21 cellular contexts compared by ENCODE assay signal in the genomic region with DNA sequence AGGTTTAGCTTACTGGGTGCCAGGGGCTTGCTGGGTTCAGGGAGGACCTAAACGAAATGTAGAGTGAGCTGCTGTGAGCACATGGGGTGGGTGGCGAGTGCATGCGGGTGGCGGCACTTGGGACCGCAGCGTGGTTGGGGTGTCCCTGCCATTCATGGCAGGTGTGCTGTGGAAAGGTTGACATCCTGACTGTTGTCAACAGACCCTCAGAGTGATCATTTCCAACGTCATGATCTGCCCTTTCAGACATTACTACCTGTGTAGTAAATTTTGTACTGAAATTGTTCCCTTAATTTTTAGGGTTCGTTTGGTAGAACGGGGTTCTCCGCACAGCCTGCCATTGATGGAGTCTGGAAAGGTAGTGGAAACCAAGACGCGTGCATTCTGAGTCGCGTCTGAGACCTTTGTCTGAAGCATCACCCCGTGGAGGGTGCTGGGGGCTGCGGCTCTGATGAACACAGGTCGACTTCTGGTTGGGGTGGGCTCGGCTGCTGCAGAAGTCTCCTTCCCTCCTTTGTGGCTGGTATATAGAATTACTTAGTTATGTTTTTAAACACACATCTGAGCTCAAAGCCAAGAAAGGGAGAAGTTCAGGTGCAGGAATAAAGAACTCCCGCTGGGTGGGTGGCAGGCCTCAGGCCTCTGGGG. TPM values are rescaled to one million over a fixed set of nuclear protein-coding genes. Genes with fewer than 3 reads are reported as not detected.
DNase-seq lines count a peak whose midpoint lies in the region; ATAC-seq, FAIRE-seq and TF ChIP-seq lines count a peak whose summit lies in the region.
"Had no signal": no experiment of that assay in that cellular context is flagged by ENCODE, and none has a peak within 500 bp of the region (broad histone marks: within the 10 kb centered on the region; RNA-seq: fewer than 3 reads in every experiment).

No MANE protein-coding gene starts in this region.

- no peak for TF ChIP-seq POLR2A in GM12891 (IDR thresholded peaks at IDR 0.05; ENCODE audit: low read depth, low read length)

- peaks cover 34% of the 10 kb centered on the region for H3K4me1 Mint-ChIP-seq in activated CD4-positive, alpha-beta memory T cell treated with anti-CD3 and anti-CD28 coated beads, Interleukin-2, amount 10 ng/mL, durations not matched to agents 7 days and 5 days
- H3K4me1 Mint-ChIP-seq in activated CD4-positive, alpha-beta memory T cell treated with anti-CD3 and anti-CD28 coated beads for 36 hours (ENCODE audit: low read depth), result peaks cover 35% of the 10 kb centered on the region
- H3K4me1 Mint-ChIP-seq in activated naive CD8-positive, alpha-beta T cell treated with anti-CD3 and anti-CD28 coated beads, Interleukin-2, amount 10 ng/mL, durations not matched to agents 7 days and 5 days, result peaks cover 42% of the 10 kb centered on the region
- H3K4me1 Mint-ChIP-seq in stimulated activated memory B cell treated with anti-CD40 and anti-IgM and Interleukin-4, amounts not matched to agents 10 μg/mL and 1 μg/mL and 100 μg/mL, for 72 hours, result peaks cover 22% of the 10 kb centered on the region
- peaks cover 22 to 54% of the 10 kb centered on the region in 2 donors for H3K4me1 Mint-ChIP-seq in natural killer cell

- no peaks in the 10 kb centered on the region for H3K27me3 ChIP-seq in HAP-1 (ENCODE audit: low read depth)
- H3K27me3 ChIP-seq: BE2C, brain microvascular endothelial cell, MG63, upper lobe of right lung had no signal

- POLR2A ChIA-PET in activated CD4-positive, alpha-beta memory T cell treated with anti-CD3 and anti-CD28 coated beads, Interleukin-2, amount 10 ng/mL, durations not matched to agents 7 days and 5 days (lab: Charles Lee), result interaction anchor here (1.2 to 4.5 kb wide), 4 partner anchors 10 to 103 kb away, joined by 3 to 52 read pairs (median 20); a partner anchor contains a TSS
- POLR2A ChIA-PET in activated CD4-positive, alpha-beta memory T cell treated with anti-CD3 and anti-CD28 coated beads for 36 hours (lab: Charles Lee), result no interaction called here
- POLR2A ChIA-PET in activated naive CD8-positive, alpha-beta T cell treated with anti-CD3 and anti-CD28 coated beads, Interleukin-2, amount 10 ng/mL, durations not matched to agents 7 days and 5 days (lab: Charles Lee), result interaction anchor here (1.1 to 4.1 kb wide), 5 partner anchors 10 to 137 kb away, joined by 3 to 80 read pairs (median 12); a partner anchor contains a TSS

- CTCF ChIA-PET in activated CD4-positive, alpha-beta memory T cell treated with anti-CD3 and anti-CD28 coated beads, Interleukin-2, amount 10 ng/mL, durations not matched to agents 7 days and 5 days (lab: Charles Lee), result no interaction called here
- CTCF ChIA-PET in activated CD4-positive, alpha-beta memory T cell treated with anti-CD3 and anti-CD28 coated beads for 36 hours (lab: Charles Lee), result no interaction called here

- H3K9me3 ChIP-seq in HAP-1, result no peaks in the 10 kb centered on the region
- H3K9me3 ChIP-seq: BE2C, MG63, upper lobe of right lung had no signal

- no peak for DNase-seq in activated CD4-positive, alpha-beta memory T cell treated with anti-CD3 and anti-CD28 coated beads, Interleukin-2, amount 10 ng/mL, durations not matched to agents 7 days and 5 days
- no peak for DNase-seq in activated CD4-positive, alpha-beta memory T cell treated with anti-CD3 and anti-CD28 coated beads for 36 hours
- DNase-seq in GM12891 (ENCODE audit: insufficient read length, low spot score) (no peak), HAP-1 (ENCODE audit: low spot score in 2 of 2) (no peak), natural killer cell (no peak), dedifferentiated amniotic fluid mesenchymal stem cell (ENCODE audit: extremely low spot score) (no peak)
- DNase-seq in activated naive CD8-positive, alpha-beta T cell treated with anti-CD3 and anti-CD28 coated beads, Interleukin-2, amount 10 ng/mL, durations not matched to agents 7 days and 5 days, result peak; percentile 55
- DNase-seq: BE2C; brain microvascular endothelial cell; DMS 273 treated with DMSO at 0.1 percent for 48 hours; MG63; NCI-H1417; NCI-H2081 treated with DMSO at 0.1 percent for 48 hours; PC-3; SHP77; stimulated activated CD4-positive, alpha-beta T cell treated with anti-CD3 and anti-CD28 coated beads, Interleukin-4, amount 100 ng/mL, for 1 hour; upper lobe of right lung had no signal

- peaks cover 22% of the 10 kb centered on the region; the same call in 1 of the 2 replicates for H3K36me3 ChIP-seq in HAP-1 (replicated peaks)

- no peaks in the 10 kb centered on the region for H3K27me3 Mint-ChIP-seq in activated CD4-positive, alpha-beta memory T cell treated with anti-CD3 and anti-CD28 coated beads, Interleukin-2, amount 10 ng/mL, durations not matched to agents 7 days and 5 days
- no peaks in the 10 kb centered on the region for H3K27me3 Mint-ChIP-seq in activated CD4-positive, alpha-beta memory T cell treated with anti-CD3 and anti-CD28 coated beads for 36 hours
- no peaks in the 10 kb centered on the region for H3K27me3 Mint-ChIP-seq in activated naive CD8-positive, alpha-beta T cell treated with anti-CD3 and anti-CD28 coated beads, Interleukin-2, amount 10 ng/mL, durations not matched to agents 7 days and 5 days
- no peaks in the 10 kb centered on the region for H3K27me3 Mint-ChIP-seq in stimulated activated memory B cell treated with anti-CD40 and anti-IgM and Interleukin-4, amounts not matched to agents 10 μg/mL and 1 μg/mL and 100 μg/mL, for 72 hours
- no peaks in the 10 kb centered on the region for H3K27me3 Mint-ChIP-seq in natural killer cell (ENCODE audit: low read depth in 2 of 2)

- no peak overlapping the region for H3K4me3 ChIP-seq in HAP-1
- H3K4me3 ChIP-seq: MG63, upper lobe of right lung had no signal

- peak overlapping the region; percentile 22 for H3K27ac Mint-ChIP-seq in activated CD4-positive, alpha-beta memory T cell treated with anti-CD3 and anti-CD28 coated beads, Interleukin-2, amount 10 ng/mL, durations not matched to agents 7 days and 5 days
- no peak overlapping the region for H3K27ac Mint-ChIP-seq in activated CD4-positive, alpha-beta memory T cell treated with anti-CD3 and anti-CD28 coated beads for 36 hours
- peak overlapping the region; percentile 98 for H3K27ac Mint-ChIP-seq in activated naive CD8-positive, alpha-beta T cell treated with anti-CD3 and anti-CD28 coated beads, Interleukin-2, amount 10 ng/mL, durations not matched to agents 7 days and 5 days
- H3K27ac Mint-ChIP-seq in stimulated activated memory B cell treated with anti-CD40 and anti-IgM and Interleukin-4, amounts not matched to agents 10 μg/mL and 1 μg/mL and 100 μg/mL, for 72 hours, result peak overlapping the region; percentile 83
- peak overlapping the region in 1 of 2 donors; percentile 96 for H3K27ac Mint-ChIP-seq in natural killer cell

- no peaks in the 10 kb centered on the region for H3K9me3 Mint-ChIP-seq in activated CD4-positive, alpha-beta memory T cell treated with anti-CD3 and anti-CD28 coated beads, Interleukin-2, amount 10 ng/mL, durations not matched to agents 7 days and 5 days
- H3K9me3 Mint-ChIP-seq in activated CD4-positive, alpha-beta memory T cell treated with anti-CD3 and anti-CD28 coated beads for 36 hours, result no peaks in the 10 kb centered on the region
- H3K9me3 Mint-ChIP-seq in activated naive CD8-positive, alpha-beta T cell treated with anti-CD3 and anti-CD28 coated beads, Interleukin-2, amount 10 ng/mL, durations not matched to agents 7 days and 5 days, result no peaks in the 10 kb centered on the region
- H3K9me3 Mint-ChIP-seq in stimulated activated memory B cell treated with anti-CD40 and anti-IgM and Interleukin-4, amounts not matched to agents 10 μg/mL and 1 μg/mL and 100 μg/mL, for 72 hours, result no peaks in the 10 kb centered on the region
- H3K9me3 Mint-ChIP-seq in natural killer cell, result no peaks in the 10 kb centered on the region

- H3K4me3 Mint-ChIP-seq in activated CD4-positive, alpha-beta memory T cell treated with anti-CD3 and anti-CD28 coated beads, Interleukin-2, amount 10 ng/mL, durations not matched to agents 7 days and 5 days, result no peak overlapping the region
- no peak overlapping the region for H3K4me3 Mint-ChIP-seq in activated CD4-positive, alpha-beta memory T cell treated with anti-CD3 and anti-CD28 coated beads for 36 hours
- H3K4me3 Mint-ChIP-seq in activated naive CD8-positive, alpha-beta T cell treated with anti-CD3 and anti-CD28 coated beads, Interleukin-2, amount 10 ng/mL, durations not matched to agents 7 days and 5 days, result peak overlapping the region; percentile 82
- H3K4me3 Mint-ChIP-seq in stimulated activated memory B cell treated with anti-CD40 and anti-IgM and Interleukin-4, amounts not matched to agents 10 μg/mL and 1 μg/mL and 100 μg/mL, for 72 hours, result no peak overlapping the region
- H3K4me3 Mint-ChIP-seq in natural killer cell, result no peak overlapping the region

- peak; percentile 47 for FAIRE-seq in GM12891 (lab: Jason Lieb, UNC)
- FAIRE-seq: colon, G401.6 had no signal

- in situ Hi-C loops in HAP-1 (cut with MboI; ENCODE audit: low sequenced_read_pairs), result no loop called here

- no peak for ATAC-seq in activated naive CD8-positive, alpha-beta T cell treated with anti-CD3 and anti-CD28 coated beads, Interleukin-2, amount 10 ng/mL, durations not matched to agents 7 days and 5 days (ENCODE audit: low read depth)
- ATAC-seq in stimulated activated memory B cell treated with anti-CD40 and anti-IgM and Interleukin-4, amounts not matched to agents 10 μg/mL and 1 μg/mL and 100 μg/mL, for 72 hours, result no peak
- ATAC-seq in natural killer cell, result no peak
- ATAC-seq: PC-3, upper lobe of right lung had no signal

- peaks cover 69% of the 10 kb centered on the region for H3K36me3 Mint-ChIP-seq in activated CD4-positive, alpha-beta memory T cell treated with anti-CD3 and anti-CD28 coated beads, Interleukin-2, amount 10 ng/mL, durations not matched to agents 7 days and 5 days (ENCODE audit: low read depth)
- H3K36me3 Mint-ChIP-seq in activated CD4-positive, alpha-beta memory T cell treated with anti-CD3 and anti-CD28 coated beads for 36 hours, result peaks cover 48% of the 10 kb centered on the region
- peaks cover 42% of the 10 kb centered on the region for H3K36me3 Mint-ChIP-seq in activated naive CD8-positive, alpha-beta T cell treated with anti-CD3 and anti-CD28 coated beads, Interleukin-2, amount 10 ng/mL, durations not matched to agents 7 days and 5 days
- peaks cover 70% of the 10 kb centered on the region for H3K36me3 Mint-ChIP-seq in stimulated activated memory B cell treated with anti-CD40 and anti-IgM and Interleukin-4, amounts not matched to agents 10 μg/mL and 1 μg/mL and 100 μg/mL, for 72 hours
- H3K36me3 Mint-ChIP-seq in natural killer cell, result no peaks in the 10 kb centered on the region

- intact Hi-C loops in activated CD4-positive, alpha-beta memory T cell treated with anti-CD3 and anti-CD28 coated beads for 36 hours (cut with micrococcal nuclease), result no loop called here
- intact Hi-C loops in natural killer cell (cut with micrococcal nuclease), result no loop called here

- no peaks in the 10 kb centered on the region for H3K4me1 ChIP-seq in HAP-1
- H3K4me1 ChIP-seq: BE2C, upper lobe of right lung had no signal

- TF ChIP-seq CTCF in natural killer cell (IDR thresholded peaks at IDR 0.05), result no peak

RNA-seq across cellular contexts. Expression of a gene that starts 43.3 kb away (rescaled TPM):
- not detected for total RNA-seq in activated CD4-positive, alpha-beta memory T cell treated with anti-CD3 and anti-CD28 coated beads, Interleukin-2, amount 10 ng/mL, durations not matched to agents 7 days and 5 days
- total RNA-seq in activated CD4-positive, alpha-beta memory T cell treated with anti-CD3 and anti-CD28 coated beads for 36 hours, result not detected
- polyA plus RNA-seq in GM12891 (2012; ENCODE audit: low read depth, missing spikeins), result 0.18 TPM
- total RNA-seq in activated naive CD8-positive, alpha-beta T cell treated with anti-CD3 and anti-CD28 coated beads, Interleukin-2, amount 10 ng/mL, durations not matched to agents 7 days and 5 days, result 10 to 100 TPM; 15.8 to 16.3 TPM
- total RNA-seq in natural killer cell, result 10 to 100 TPM in 1 of 3 donors, 1 to 10 TPM in 1, not detected in 1; 4.0 to 58.9 TPM
- total RNA-seq: A673, PC-3 had no signal
